ENCODE assay signal across 2 cellular contexts in genomic region chr1:117045644-117046043, GRCh38.
A peak's percentile ranks its signal among the peaks of the same experiment; 100 is the strongest.
TF ChIP-seq lines count a peak whose summit lies in the region.

No MANE protein-coding gene starts in this region.

TF ChIP-seq in HEK293, 187 proteins besides CTCF, POLR2A, EP300 and RAD21:
- TF ChIP-seq ZNF274 (IDR thresholded peaks at IDR 0.05; ENCODE audit: low read length) (no peak), ZNF274 (tag by site-specific recombination; IDR thresholded peaks at IDR 0.05; ENCODE audit: borderline replicate concordance) (no peak), SETDB1 (IDR thresholded peaks at IDR 0.05; ENCODE audit: insufficient read length, low read length) (no peak), ZBTB17 (tag by site-specific recombination; IDR thresholded peaks at IDR 0.05) (0 out of 2 replicates have a peak, but pooled peaks have one; percentile 20), ZNF548 (tag by site-specific recombination; IDR thresholded peaks at IDR 0.05) (no peak), ZNF600 (tag by site-specific recombination; IDR thresholded peaks at IDR 0.05) (no peak), ZNF670 (tag by site-specific recombination; IDR thresholded peaks at IDR 0.05; ENCODE audit: low read depth) (no peak), YY1 (tag by site-specific recombination; IDR thresholded peaks at IDR 0.05) (no peak), PRDM10 (tag by site-specific recombination; IDR thresholded peaks at IDR 0.05) (peak; percentile 66)

TF ChIP-seq in K562, 482 proteins besides CTCF, POLR2A, EP300 and RAD21:
- peak; percentile 72; the same call in 1 of the 2 replicates for TF ChIP-seq DMBX1 (CRISPR knock-in tag; IDR thresholded peaks at IDR 0.05; ENCODE audit: borderline replicate concordance)
- TF ChIP-seq ZNF766 (CRISPR knock-in tag; conservative IDR thresholded peaks at IDR 0.05) = no peak
- TF ChIP-seq CEBPG (CRISPR knock-in tag; IDR thresholded peaks at IDR 0.05) = peak; percentile 63
- TF ChIP-seq CEBPG (tag; conservative IDR thresholded peaks at IDR 0.05 in 1 of 2, IDR thresholded peaks at IDR 0.05 in 1 of 2) = peak in 1 of 2 experiments; percentile 73; a peak in 2 of 4 replicates
- TF ChIP-seq TRIM24 (IDR thresholded peaks at IDR 0.05) = peak in 1 of 2 experiments; percentile 21; a peak in 1 of 4 replicates
- TF ChIP-seq ZNF134 (CRISPR knock-in tag; conservative IDR thresholded peaks at IDR 0.05) = 0 out of 2 replicates have a peak, but pooled peaks have one; percentile 7
- TF ChIP-seq ZNF584 (CRISPR knock-in tag; IDR thresholded peaks at IDR 0.05; ENCODE audit: low read depth) = 0 out of 2 replicates have a peak, but pooled peaks have one; percentile 43
- no peak for TF ChIP-seq RREB1 (CRISPR knock-in tag; IDR thresholded peaks at IDR 0.05)
- TF ChIP-seq SMAD4 (CRISPR knock-in tag; conservative IDR thresholded peaks at IDR 0.05) = peak; percentile 88
- peak; percentile 85 for TF ChIP-seq ATF3 (IDR thresholded peaks at IDR 0.05)
- TF ChIP-seq ATF3 (CRISPR knock-in tag; conservative IDR thresholded peaks at IDR 0.05) = no peak
- peak; percentile 42 for TF ChIP-seq CXXC5 (CRISPR knock-in tag; IDR thresholded peaks at IDR 0.05)
- TF ChIP-seq ZNF175 (CRISPR knock-in tag; IDR thresholded peaks at IDR 0.05; ENCODE audit: low read depth) = 0 out of 2 replicates have a peak, but pooled peaks have one; percentile 43
- no peak for TF ChIP-seq SAFB2 (IDR thresholded peaks at IDR 0.05; ENCODE audit: borderline replicate concordance, low read depth, low read length, severe bottlenecking)
